ENCODE assay signal across 8 cellular contexts in genomic region chr6:36422714-36423100, GRCh38. TPM values are rescaled to one million over a fixed set of nuclear protein-coding genes. Genes with fewer than 3 reads are reported as not detected.
DNase-seq lines count a peak whose midpoint lies in the region; ATAC-seq and TF ChIP-seq lines count a peak whose summit lies in the region.

No MANE protein-coding gene starts in this region.

- H3F3A ChIP-seq in SK-N-SH (replicated peaks; ENCODE audit: insufficient read depth) = peaks cover 1% of the 10 kb centered on the region

- intact Hi-C loops in activated CD8-positive, alpha-beta T cell treated with anti-CD3 and anti-CD28 coated beads for 36 hours (cut with micrococcal nuclease) = loop anchor here (5.0 kb wide), 1 partner anchor 125 kb away; the partner anchor contains the start of gene STK38

- H3K79me2 ChIP-seq in SK-N-SH (ENCODE audit: insufficient read depth) = no peaks in the 10 kb centered on the region

- CTCF ChIA-PET in SK-N-SH (lab: Yijun Ruan, JAX) = interaction anchor here (0.6 to 2.0 kb wide), 11 partner anchors 17 to 338 kb away, joined by 3 to 11 read pairs (median 4); partner anchors contain the start of genes KCTD20, PXT1 and SRSF3
- CTCF ChIA-PET in activated CD8-positive, alpha-beta T cell treated with anti-CD3 and anti-CD28 coated beads for 36 hours (lab: Charles Lee) = interaction anchor here (0.7 to 3.1 kb wide), 15 partner anchors 10 to 157 kb away, joined by 3 to 11 read pairs (median 4); partner anchors contain the start of genes KCTD20 and PXT1

- H3K9me3 Mint-ChIP-seq in activated CD8-positive, alpha-beta T cell treated with anti-CD3 and anti-CD28 coated beads for 36 hours = no peaks in the 10 kb centered on the region
- H3K9me3 Mint-ChIP-seq in immature natural killer cell = no peaks in the 10 kb centered on the region

- peak overlapping the region; percentile 82 for H2AFZ ChIP-seq in SK-N-SH (ENCODE audit: low read depth)

- TF ChIP-seq CTCF in SK-N-SH (IDR thresholded peaks at IDR 0.05) = no peak
- TF ChIP-seq CTCF in activated CD8-positive, alpha-beta T cell treated with anti-CD3 and anti-CD28 coated beads for 36 hours (IDR thresholded peaks at IDR 0.05) = no peak

- ATAC-seq in SK-N-SH treated with all-trans-retinoic acid at 6 μM for 48 hours (no peak), GM18858 (IDR thresholded peaks at IDR 0.05; ENCODE audit: unreplicated experiment) (no peak)
- peak; percentile 3 for ATAC-seq in activated CD8-positive, alpha-beta T cell treated with anti-CD3 and anti-CD28 coated beads for 36 hours

- no peak for TF ChIP-seq RAD21 in SK-N-SH (IDR thresholded peaks at IDR 0.05; ENCODE audit: low read length)

- peak overlapping the region; percentile 89 for H3K27ac Mint-ChIP-seq in activated CD8-positive, alpha-beta T cell treated with anti-CD3 and anti-CD28 coated beads for 36 hours
- H3K27ac Mint-ChIP-seq in immature natural killer cell = peak overlapping the region; percentile 88 to 95 (median 95)

- H3K9ac ChIP-seq in SK-N-SH (peak overlapping the region; percentile 59), subcutaneous abdominal adipose tissue (ENCODE audit: low read length in 5 of 5) (peak overlapping the region; percentile 66 to 88 (median 70))

- no peaks in the 10 kb centered on the region for H3K27me3 Mint-ChIP-seq in activated CD8-positive, alpha-beta T cell treated with anti-CD3 and anti-CD28 coated beads for 36 hours
- H3K27me3 Mint-ChIP-seq in immature natural killer cell (ENCODE audit: low read depth in 3 of 3) = peaks cover 2 to 8% (median 5%) of the 10 kb centered on the region in 3 donors

- H3K36me3 ChIP-seq in SK-N-SH (replicated peaks in 1 of 2; ENCODE audit: control insufficient read depth in 1 of 2, insufficient read depth in 2 of 2, low read length in 1 of 2) (no peaks in the 10 kb centered on the region), subcutaneous abdominal adipose tissue (ENCODE audit: control insufficient read depth in 5 of 5, insufficient read depth in 5 of 5, low read length in 5 of 5) (no peaks in the 10 kb centered on the region)

- H3K27me3 ChIP-seq in SK-N-SH (ENCODE audit: insufficient read depth) = no peaks in the 10 kb centered on the region
- H3K27me3 ChIP-seq in subcutaneous abdominal adipose tissue (ENCODE audit: control insufficient read depth in 5 of 5, insufficient read depth in 4 of 5, low read length in 5 of 5) = no peaks in the 10 kb centered on the region

- POLR2A ChIA-PET in SK-N-SH (lab: Yijun Ruan, JAX) = interaction anchor here (0.9 to 1.1 kb wide), 3 partner anchors 22 to 175 kb away, joined by 3 read pairs; no protein-coding TSS in a partner anchor
- POLR2A ChIA-PET in activated CD8-positive, alpha-beta T cell treated with anti-CD3 and anti-CD28 coated beads for 36 hours (lab: Charles Lee) = interaction anchor here (0.5 to 1.6 kb wide), 4 partner anchors 9 to 449 kb away, joined by 3 to 6 read pairs (median 4); partner anchors contain the start of genes KCTD20 and PXT1

- H3K27ac ChIP-seq in SK-N-SH (ENCODE audit: low read depth in 2 of 2, low read length in 1 of 2) = peak overlapping the region; percentile 61 to 74
- peak overlapping the region; percentile 88 for H3K27ac ChIP-seq in subcutaneous abdominal adipose tissue (ENCODE audit: low read depth, low read length)

- TF ChIP-seq EP300 in SK-N-SH (IDR thresholded peaks at IDR 0.05; ENCODE audit: borderline replicate concordance in 1 of 2, low read depth in 1 of 2, low read length in 1 of 2) = no peak

- H3K9me3 ChIP-seq in SK-N-SH (no peaks in the 10 kb centered on the region), subcutaneous abdominal adipose tissue (ENCODE audit: control insufficient read depth in 5 of 5, low read length in 5 of 5) (no peaks in the 10 kb centered on the region)

- no peaks in the 10 kb centered on the region for H3K9me2 ChIP-seq in SK-N-SH

- peaks cover 0 to 9% of the 10 kb centered on the region in 2 experiments; a peak in 1 of 4 replicates for H3K4me1 ChIP-seq in SK-N-SH (ENCODE audit: control insufficient read depth in 1 of 2, insufficient read depth in 2 of 2, low read depth in 1 of 2, low read length in 1 of 2)
- H3K4me1 ChIP-seq in subcutaneous abdominal adipose tissue (ENCODE audit: control insufficient read depth in 5 of 5, insufficient read depth in 5 of 5, low read length in 5 of 5) = peaks cover 6 to 14% (median 12%) of the 10 kb centered on the region in 5 donors

- peak; percentile 33 for DNase-seq in SK-N-SH
- no peak for DNase-seq in activated CD8-positive, alpha-beta T cell treated with anti-CD3 and anti-CD28 coated beads for 36 hours
- DNase-seq in immature natural killer cell = no peak
- no peak for DNase-seq in NCI-H1105 (lab: John Stamatoyannopoulos, UW)
- no peak for DNase-seq in HUDEP-2 (lab: John Stamatoyannopoulos, UW; ENCODE audit: unreplicated experiment in 76 of 76)

- peak overlapping the region; percentile 77 for H3K4me3 Mint-ChIP-seq in activated CD8-positive, alpha-beta T cell treated with anti-CD3 and anti-CD28 coated beads for 36 hours
- H3K4me3 Mint-ChIP-seq in immature natural killer cell = peak overlapping the region; percentile 92 to 97 (median 95)

- peak overlapping the region; percentile 76 for H3K4me2 ChIP-seq in SK-N-SH

- peak overlapping the region; percentile 62 to 63 for H3K4me3 ChIP-seq in SK-N-SH (ENCODE audit: low read depth in 2 of 2, low read length in 1 of 2)
- H3K4me3 ChIP-seq in subcutaneous abdominal adipose tissue (ENCODE audit: low read depth in 1 of 5, low read length in 5 of 5) = peak overlapping the region; percentile 67 to 87 (median 77)

- no peaks in the 10 kb centered on the region for H4K20me1 ChIP-seq in SK-N-SH (ENCODE audit: insufficient read depth)

- no peaks in the 10 kb centered on the region for H3K36me3 Mint-ChIP-seq in activated CD8-positive, alpha-beta T cell treated with anti-CD3 and anti-CD28 coated beads for 36 hours (ENCODE audit: low read depth)
- no peaks in the 10 kb centered on the region for H3K36me3 Mint-ChIP-seq in immature natural killer cell

- whole genome bisulfite sequencing in SK-N-SH (ENCODE audit: low lambda C conversion rate) = 26% methylated on average over 4 of the region's 4 CpGs

- peaks cover 11% of the 10 kb centered on the region for H3K4me1 Mint-ChIP-seq in activated CD8-positive, alpha-beta T cell treated with anti-CD3 and anti-CD28 coated beads for 36 hours (ENCODE audit: low read depth)
- peaks cover 17 to 18% of the 10 kb centered on the region in 2 donors for H3K4me1 Mint-ChIP-seq in immature natural killer cell

TF ChIP-seq in SK-N-SH, 30 proteins besides CTCF, POLR2A, EP300 and RAD21 (continues in another document):
- TF ChIP-seq CHD2 (IDR thresholded peaks at IDR 0.05; ENCODE audit: low read length, partially characterized antibody) = no peak
- TF ChIP-seq MAX (IDR thresholded peaks at IDR 0.05; ENCODE audit: low read depth) = no peak
- TF ChIP-seq TAF1 (IDR thresholded peaks at IDR 0.05; ENCODE audit: borderline replicate concordance, low read depth, low read length) = no peak
- TF ChIP-seq RXRA (IDR thresholded peaks at IDR 0.05; ENCODE audit: borderline replicate concordance, low read depth) = no peak
- TF ChIP-seq SMC3 (IDR thresholded peaks at IDR 0.05; ENCODE audit: low read depth, low read length) = no peak
- TF ChIP-seq EZH2phosphoT487 (IDR thresholded peaks at IDR 0.05; ENCODE audit: borderline replicate concordance, low read depth) = no peak
- no peak for TF ChIP-seq YY1 (IDR thresholded peaks at IDR 0.05; ENCODE audit: low read depth)
- no peak for TF ChIP-seq GATA2 (CRISPR knock-in tag; IDR thresholded peaks at IDR 0.05)
- TF ChIP-seq ELF1 (IDR thresholded peaks at IDR 0.05) = no peak
- TF ChIP-seq TEAD4 (IDR thresholded peaks at IDR 0.05; ENCODE audit: borderline replicate concordance, insufficient read depth) = no peak

TF ChIP-seq in SK-N-SH treated with all-trans-retinoic acid at 6 μM for 48 hours, 23 proteins besides CTCF, POLR2A, EP300 and RAD21 (continues in another document):
- TF ChIP-seq ZC3H10 (CRISPR knock-in tag; IDR thresholded peaks at IDR 0.05) = no peak
- TF ChIP-seq POU6F1 (CRISPR knock-in tag; IDR thresholded peaks at IDR 0.05; ENCODE audit: borderline replicate concordance, low read depth) = no peak
- no peak for TF ChIP-seq ESRRG (CRISPR knock-in tag; IDR thresholded peaks at IDR 0.05)
- TF ChIP-seq GLIS3 (CRISPR knock-in tag; IDR thresholded peaks at IDR 0.05) = no peak
- TF ChIP-seq ZNF70 (CRISPR knock-in tag; IDR thresholded peaks at IDR 0.05) = no peak

RNA-seq across cellular contexts. Expression of gene PXT1, which starts 19.9 kb away (rescaled TPM):
- polyA plus RNA-seq in SK-N-SH (2012; rRNA removed) (not detected in 2 replicates), immature natural killer cell (under 1 TPM in 2 of 3 donors, not detected in 1; 0.09 TPM)
- 0.04 TPM in 1 of 2 replicates, not detected in the other for polyA plus RNA-seq in SK-N-SH (2012; cell fraction: cytosol; rRNA removed)
- polyA plus RNA-seq in SK-N-SH (2012; cell fraction: nucleus; rRNA removed) = 0.04 TPM in 1 of 2 replicates, not detected in the other
- total RNA-seq in activated CD8-positive, alpha-beta T cell treated with anti-CD3 and anti-CD28 coated beads for 36 hours = under 1 TPM; 0.22 to 0.36 TPM

RNA-seq across cellular contexts. Expression of gene KCTD20, which starts 20.1 kb away (rescaled TPM):
- polyA plus RNA-seq in SK-N-SH (2012; rRNA removed) (29.0 and 36.1 TPM in 2 replicates), immature natural killer cell (10 to 100 TPM; 41.1 to 50.5 (median 47.5) TPM)
- polyA plus RNA-seq in SK-N-SH (2012; cell fraction: cytosol; rRNA removed) = 42.9 and 44.4 TPM in 2 replicates
- polyA plus RNA-seq in SK-N-SH (2012; cell fraction: nucleus; rRNA removed) = 10.2 and 17.5 TPM in 2 replicates
- 10 to 100 TPM; 42.7 to 45.1 TPM for total RNA-seq in activated CD8-positive, alpha-beta T cell treated with anti-CD3 and anti-CD28 coated beads for 36 hours

RNA-seq across cellular contexts. Expression of gene ETV7, which starts 35.2 kb away (rescaled TPM):
- 0.31 and 0.39 TPM in 2 replicates for polyA plus RNA-seq in SK-N-SH (2012; rRNA removed)
- 0.12 and 0.29 TPM in 2 replicates for polyA plus RNA-seq in SK-N-SH (2012; cell fraction: cytosol; rRNA removed)
- 0.42 and 0.58 TPM in 2 replicates for polyA plus RNA-seq in SK-N-SH (2012; cell fraction: nucleus; rRNA removed)
- total RNA-seq in activated CD8-positive, alpha-beta T cell treated with anti-CD3 and anti-CD28 coated beads for 36 hours = under 1 TPM; 0.51 to 0.86 TPM
- polyA plus RNA-seq in immature natural killer cell = 1 to 10 TPM in 1 of 3 donors, not detected in 2; 2.0 TPM
